2 cellular contexts compared by ENCODE assay signal in genomic region chr14:95915326-95915725, GRCh38.
TF ChIP-seq lines count a peak whose summit lies in the region.

No MANE protein-coding gene starts in this region.

TF ChIP-seq in GM23338, 12 proteins besides CTCF, POLR2A, EP300 and RAD21:
- TF ChIP-seq POLR2AphosphoS5 (IDR thresholded peaks at IDR 0.05; ENCODE audit: low read depth) (no peak), STAT1 (IDR thresholded peaks at IDR 0.05; ENCODE audit: unreplicated experiment) (no peak), REST (IDR thresholded peaks at IDR 0.05; ENCODE audit: unreplicated experiment) (peak; percentile 50)
TF ChIP-seq in GM23338: peak in this region for 1.

TF ChIP-seq in H1, 55 proteins besides CTCF, POLR2A, EP300 and RAD21:
- peak; percentile 63; the same call in 1 of the 2 replicates for TF ChIP-seq MAFK (IDR thresholded peaks at IDR 0.05; ENCODE audit: low read depth, low read length)
- TF ChIP-seq YY1 (IDR thresholded peaks at IDR 0.05; ENCODE audit: low read depth, low read length) = 0 out of 2 replicates have a peak, but pooled peaks have one; percentile 35
- TF ChIP-seq POLR2AphosphoS5 (IDR thresholded peaks at IDR 0.05; ENCODE audit: low read depth, low read length) = peak; percentile 22; the same call in 1 of the 2 replicates
- no peak for TF ChIP-seq BRCA1 (IDR thresholded peaks at IDR 0.05; ENCODE audit: low read depth, low read length)
- TF ChIP-seq JUN (IDR thresholded peaks at IDR 0.05; ENCODE audit: low read depth, low read length) = peak; percentile 22; the same call in 1 of the 2 replicates
- TF ChIP-seq RXRA (IDR thresholded peaks at IDR 0.05; ENCODE audit: insufficient read depth, low read depth, low read length) = no peak
- no peak for TF ChIP-seq CREB1 (IDR thresholded peaks at IDR 0.05)
- no peak for TF ChIP-seq KDM1A (IDR thresholded peaks at IDR 0.05; ENCODE audit: borderline replicate concordance, low read length)
- TF ChIP-seq BACH1 (IDR thresholded peaks at IDR 0.05; ENCODE audit: low read length) = peak; percentile 94
- TF ChIP-seq PHF8 (conservative IDR thresholded peaks at IDR 0.05; ENCODE audit: low read depth, low read length) = no peak
- no peak for TF ChIP-seq GABPA (IDR thresholded peaks at IDR 0.05; ENCODE audit: borderline replicate concordance, insufficient read depth, low read length)
- TF ChIP-seq RFX5 (IDR thresholded peaks at IDR 0.05; ENCODE audit: borderline replicate concordance, low read depth, low read length) = no peak
- TF ChIP-seq SIN3A (conservative IDR thresholded peaks at IDR 0.05 in 1 of 2, IDR thresholded peaks at IDR 0.05 in 1 of 2; ENCODE audit: low read depth in 1 of 2, low read length in 2 of 2) = 0 out of 4 replicates have a peak, but pooled peaks of 1 of the 2 experiments have one; percentile 40
- peak; percentile 87 for TF ChIP-seq JUND (IDR thresholded peaks at IDR 0.05; ENCODE audit: low read length)
